8 cellular contexts compared by ENCODE assay signal in genomic region chr1:39576016-39576657, GRCh38. TPM values are rescaled to one million over a fixed set of nuclear protein-coding genes. Genes with fewer than 3 reads are reported as not detected.
DNase-seq lines count a peak whose midpoint lies in the region; ATAC-seq, FAIRE-seq and TF ChIP-seq lines count a peak whose summit lies in the region.

No MANE protein-coding gene starts in this region.

- POLR2A ChIA-PET in naive thymus-derived CD4-positive, alpha-beta T cell (lab: Charles Lee) = interaction anchor here (0.6 to 2.5 kb wide), 6 partner anchors 10 to 456 kb away, joined by 3 to 14 read pairs (median 4); partner anchors contain the start of gene PPIE

- H3K27ac ChIP-seq in esophagus muscularis mucosa (replicated peaks in 1 of 4) (peak overlapping the region; percentile 90 to 92 (median 91)), uterus (peak overlapping the region; percentile 84 to 89)
- peak overlapping the region; percentile 89 for H3K27ac ChIP-seq in naive thymus-derived CD4-positive, alpha-beta T cell (ENCODE audit: low read depth, low read length)

- DNase-seq in EH (ENCODE audit: low read depth) (peak; percentile 45), LNCaP clone FGC (ENCODE audit: low read depth) (no peak), esophagus muscularis mucosa (ENCODE audit: extremely low spot score) (no peak), uterus (no peak), HTR-8/SVneo (ENCODE audit: insufficient read length, low spot score) (no peak)
- peak; percentile 50 for DNase-seq in activated CD8-positive, alpha-beta memory T cell treated with anti-CD3 and anti-CD28 coated beads, Interleukin-2, amount 10 ng/mL, durations not matched to agents 7 days and 5 days
- peak in 7 of 9 donors; percentile 10 to 55 (median 35) for DNase-seq in naive thymus-derived CD4-positive, alpha-beta T cell

- CTCF ChIA-PET in activated CD8-positive, alpha-beta memory T cell treated with anti-CD3 and anti-CD28 coated beads, Interleukin-2, amount 10 ng/mL, durations not matched to agents 7 days and 5 days (lab: Charles Lee) = interaction anchor here (1.0 to 2.2 kb wide), 15 partner anchors 11 to 573 kb away, joined by 3 to 8 read pairs (median 4); partner anchors contain the start of gene PPIE
- CTCF ChIA-PET in naive thymus-derived CD4-positive, alpha-beta T cell (lab: Charles Lee) = no interaction called here

- TF ChIP-seq EP300 in esophagus muscularis mucosa (IDR thresholded peaks at IDR 0.05) = no peak

- H3K36me3 Mint-ChIP-seq in activated CD8-positive, alpha-beta memory T cell treated with anti-CD3 and anti-CD28 coated beads, Interleukin-2, amount 10 ng/mL, durations not matched to agents 7 days and 5 days = peaks cover 36% of the 10 kb centered on the region
- peaks cover 0 to 24% (median 12%) of the 10 kb centered on the region in 5 donors for H3K36me3 Mint-ChIP-seq in naive thymus-derived CD4-positive, alpha-beta T cell

- peak overlapping the region; percentile 89 for H3K27ac Mint-ChIP-seq in activated CD8-positive, alpha-beta memory T cell treated with anti-CD3 and anti-CD28 coated beads, Interleukin-2, amount 10 ng/mL, durations not matched to agents 7 days and 5 days
- H3K27ac Mint-ChIP-seq in naive thymus-derived CD4-positive, alpha-beta T cell = peak overlapping the region; percentile 62 to 96 (median 89)

- H3K27me3 ChIP-seq in esophagus muscularis mucosa (no peaks in the 10 kb centered on the region), uterus (no peaks in the 10 kb centered on the region)
- H3K27me3 ChIP-seq in naive thymus-derived CD4-positive, alpha-beta T cell (ENCODE audit: control insufficient read depth in 2 of 2, insufficient read depth in 2 of 2, low read length in 2 of 2) = no peaks in the 10 kb centered on the region

- peaks cover 35% of the 10 kb centered on the region for H3K4me1 Mint-ChIP-seq in activated CD8-positive, alpha-beta memory T cell treated with anti-CD3 and anti-CD28 coated beads, Interleukin-2, amount 10 ng/mL, durations not matched to agents 7 days and 5 days
- peaks cover 15 to 45% (median 42%) of the 10 kb centered on the region in 7 donors for H3K4me1 Mint-ChIP-seq in naive thymus-derived CD4-positive, alpha-beta T cell

- WGBS in esophagus muscularis mucosa = under 1% methylated on average over 68 of the region's 87 CpGs

- peak overlapping the region; percentile 82 for H3K4me3 Mint-ChIP-seq in activated CD8-positive, alpha-beta memory T cell treated with anti-CD3 and anti-CD28 coated beads, Interleukin-2, amount 10 ng/mL, durations not matched to agents 7 days and 5 days
- H3K4me3 Mint-ChIP-seq in naive thymus-derived CD4-positive, alpha-beta T cell = peak overlapping the region; percentile 86 to 98 (median 91)

- no peaks in the 10 kb centered on the region for H3K9me3 ChIP-seq in esophagus muscularis mucosa
- no peaks in the 10 kb centered on the region for H3K9me3 ChIP-seq in naive thymus-derived CD4-positive, alpha-beta T cell (ENCODE audit: control insufficient read depth in 2 of 3, low read length in 3 of 3)
- H3K9me3 ChIP-seq in uterus = no peaks in the 10 kb centered on the region

- intact Hi-C loops in esophagus muscularis mucosa (cut with DNase I) (no loop called here), uterus (cut with DNase I; ENCODE audit: low total_unique reads) (no loop called here)
- intact Hi-C loops in naive thymus-derived CD4-positive, alpha-beta T cell (cut with micrococcal nuclease) = loop anchor here (1.0 to 10.0 kb wide), 10 partner anchors 17 to 1884 kb away; partner anchors contain the start of genes BMP8A (in 1 of the 2), CDCA8 (in 1 of the 2), HPCAL4 (in 1 of the 2) and MYCBP (in 1 of the 2)

- H3K4me3 ChIP-seq in LNCaP clone FGC (ENCODE audit: low read depth, low read length) (peak overlapping the region; percentile 85), esophagus muscularis mucosa (peak overlapping the region; percentile 79 to 90 (median 84)), uterus (peak overlapping the region; percentile 48 to 70)
- H3K4me3 ChIP-seq in naive thymus-derived CD4-positive, alpha-beta T cell (ENCODE audit: low read length) = peak overlapping the region; percentile 68

- TF ChIP-seq CTCF in LNCaP clone FGC (IDR thresholded peaks at IDR 0.05; ENCODE audit: control insufficient read depth, extremely low read depth, insufficient read depth) (no peak), esophagus muscularis mucosa (IDR thresholded peaks at IDR 0.05) (no peak), uterus (IDR thresholded peaks at IDR 0.05) (no peak)

- no peaks in the 10 kb centered on the region for H3K27me3 Mint-ChIP-seq in activated CD8-positive, alpha-beta memory T cell treated with anti-CD3 and anti-CD28 coated beads, Interleukin-2, amount 10 ng/mL, durations not matched to agents 7 days and 5 days
- no peaks in the 10 kb centered on the region for H3K27me3 Mint-ChIP-seq in naive thymus-derived CD4-positive, alpha-beta T cell

- H3K4me1 ChIP-seq in esophagus muscularis mucosa (peaks cover 30 to 48% (median 35%) of the 10 kb centered on the region in 4 donors), uterus (peaks cover 0 to 9% of the 10 kb centered on the region in 2 donors)
- H3K4me1 ChIP-seq in naive thymus-derived CD4-positive, alpha-beta T cell (ENCODE audit: control insufficient read depth in 2 of 2, insufficient read depth in 2 of 2, low read length in 2 of 2) = peaks cover 18 to 20% of the 10 kb centered on the region in 2 donors

- H3K9me3 Mint-ChIP-seq in activated CD8-positive, alpha-beta memory T cell treated with anti-CD3 and anti-CD28 coated beads, Interleukin-2, amount 10 ng/mL, durations not matched to agents 7 days and 5 days (ENCODE audit: low read depth) = no peaks in the 10 kb centered on the region
- peaks cover 0 to 2% (median 0%) of the 10 kb centered on the region in 11 donors for H3K9me3 Mint-ChIP-seq in naive thymus-derived CD4-positive, alpha-beta T cell

- H3K36me3 ChIP-seq in esophagus muscularis mucosa = peaks cover 15 to 29% (median 22%) of the 10 kb centered on the region in 4 donors
- peaks cover 0 to 22% (median 3%) of the 10 kb centered on the region in 3 experiments for H3K36me3 ChIP-seq in naive thymus-derived CD4-positive, alpha-beta T cell (ENCODE audit: control insufficient read depth in 2 of 3, insufficient read depth in 3 of 3, low read length in 3 of 3)
- no peaks in the 10 kb centered on the region for H3K36me3 ChIP-seq in uterus

- peak; percentile 39 for ATAC-seq in GM21717 (IDR thresholded peaks at IDR 0.05; ENCODE audit: unreplicated experiment)
- ATAC-seq in activated CD8-positive, alpha-beta memory T cell treated with anti-CD3 and anti-CD28 coated beads, Interleukin-2, amount 10 ng/mL, durations not matched to agents 7 days and 5 days = peak; percentile 37
- ATAC-seq in naive thymus-derived CD4-positive, alpha-beta T cell = peak; percentile 34

- TF ChIP-seq POLR2A in esophagus muscularis mucosa (IDR thresholded peaks at IDR 0.05; ENCODE audit: low read depth) (no peak), uterus (IDR thresholded peaks at IDR 0.05) (no peak)

- FAIRE-seq in HTR-8/SVneo (lab: Jason Lieb, UNC) = no peak

RNA-seq across cellular contexts. Expression of gene PABPC4, which starts 0.5 kb away (rescaled TPM):
- 100 to 1,000 TPM; 183 to 211 TPM for total RNA-seq in activated CD8-positive, alpha-beta memory T cell treated with anti-CD3 and anti-CD28 coated beads, Interleukin-2, amount 10 ng/mL, durations not matched to agents 7 days and 5 days
- total RNA-seq in esophagus muscularis mucosa = 100 to 1,000 TPM in 3 of 4 donors, 10 to 100 TPM in 1; 91.8 to 158 (median 147) TPM
- total RNA-seq in naive thymus-derived CD4-positive, alpha-beta T cell = 100 to 1,000 TPM; 194 to 344 (median 278) TPM
- 10 to 100 TPM; 39.9 to 41.6 TPM for polyA plus RNA-seq in naive thymus-derived CD4-positive, alpha-beta T cell
- total RNA-seq in uterus = 100 to 1,000 TPM in 2 of 4 donors, 10 to 100 TPM in 2; 48.2 to 189 (median 102) TPM

Comparison
In these comparisons a context has a peak if more than half of its experiments do, and no peak if none do; other contexts are left out.
1. DNase-seq: peak in EH (single experiment), activated CD8-positive, alpha-beta memory T cell treated with anti-CD3 and anti-CD28 coated beads, Interleukin-2, amount 10 ng/mL, durations not matched to agents 7 days and 5 days (single experiment) and naive thymus-derived CD4-positive, alpha-beta T cell (7 of 9); none in LNCaP clone FGC (single experiment), esophagus muscularis mucosa (single experiment), uterus (0 of 2) and HTR-8/SVneo (single experiment).
2. intact Hi-C loops: an anchor here in naive thymus-derived CD4-positive, alpha-beta T cell (1.0 to 10.0 kb wide); none called in esophagus muscularis mucosa and uterus.
3. Peak in every context shown above with its lines, with median percentiles within 50 percentile points of each other: ATAC-seq, H3K4me3 ChIP-seq and H3K27ac ChIP-seq.